Comparison of ENCODE assay signal across 24 cellular contexts in the genomic region with DNA sequence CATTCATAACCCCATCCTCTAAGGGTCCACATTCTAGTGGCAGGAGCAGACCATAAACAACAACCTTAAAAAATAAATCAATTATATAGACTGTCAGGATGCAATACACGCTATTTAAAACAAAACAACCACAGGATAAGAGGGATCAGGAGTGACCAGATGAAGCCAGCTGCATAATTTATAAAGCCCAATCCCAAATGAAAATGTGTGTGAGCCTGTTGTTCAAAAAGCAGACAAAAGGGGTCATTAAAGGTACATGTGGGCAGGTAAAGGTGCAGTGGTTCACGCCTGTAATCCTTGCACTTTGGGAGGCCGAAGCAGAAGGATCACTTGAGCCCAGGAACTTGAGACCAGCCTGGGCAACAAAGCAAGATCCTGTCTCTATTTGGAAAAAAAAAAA. TPM values are rescaled to one million over a fixed set of nuclear protein-coding genes. Genes with fewer than 3 reads are reported as not detected.
DNase-seq lines count a peak whose midpoint lies in the region; ATAC-seq, FAIRE-seq and TF ChIP-seq lines count a peak whose summit lies in the region.
"Had no signal": no experiment of that assay in that cellular context is flagged by ENCODE, and none has a peak within 500 bp of the region (broad histone marks: within the 10 kb centered on the region; RNA-seq: fewer than 3 reads in every experiment).

No MANE protein-coding gene starts in this region.

- no peak overlapping the region for H3K56ac ChIP-seq in H1 (replicated peaks; ENCODE audit: insufficient read length, low read depth, low read length)

- no peaks in the 10 kb centered on the region; the same call in 1 of the 2 replicates for H3K79me1 ChIP-seq in H1 (ENCODE audit: low read depth, low read length)

- TF ChIP-seq CTCF in CD4-positive, alpha-beta T cell (IDR thresholded peaks at IDR 0.05) = peak; percentile 16
- 0 out of 2 replicates have a peak, but pooled peaks have one; percentile 9 for TF ChIP-seq CTCF in GM12875 (IDR thresholded peaks at IDR 0.05; ENCODE audit: borderline replicate concordance, insufficient read depth, low read depth, low read length)
- peak; percentile 13; the same call in 1 of the 2 replicates for TF ChIP-seq CTCF in OCI-LY1 (IDR thresholded peaks at IDR 0.05; ENCODE audit: low read length)
- TF ChIP-seq CTCF in H1 (IDR thresholded peaks at IDR 0.05; ENCODE audit: control extremely low read depth in 1 of 3, insufficient read depth in 1 of 3, low read depth in 1 of 3, low read length in 3 of 3) = peak in 1 of 3 experiments; percentile 3; a peak in 1 of 4 replicates
- TF ChIP-seq CTCF in neural progenitor cell (IDR thresholded peaks at IDR 0.05) = no peak

- no peaks in the 10 kb centered on the region for H3K27me3 ChIP-seq in CD4-positive, alpha-beta T cell (ENCODE audit: control insufficient read depth, insufficient read depth, low read length)
- H3K27me3 ChIP-seq in OCI-LY1 (ENCODE audit: insufficient read depth, low read length) (no peaks in the 10 kb centered on the region), H1 (replicated peaks in 1 of 4; ENCODE audit: control insufficient read depth in 3 of 4, extremely low read depth in 1 of 4, insufficient read depth in 3 of 4, low read length in 3 of 4) (no peaks in the 10 kb centered on the region; a peak in 1 of 7 replicates), neural progenitor cell (no peaks in the 10 kb centered on the region)
- H3K27me3 ChIP-seq: BLaER1 treated with 17β-estradiol and CSF1 and Interleukin-3, amounts not matched to agents 10 nM and 100 nM had no signal

- H3K27ac ChIP-seq in CD4-positive, alpha-beta T cell (ENCODE audit: low read depth, low read length) = no peak overlapping the region
- H3K27ac ChIP-seq in OCI-LY1 (ENCODE audit: low read depth, low read length, poor library complexity, severe bottlenecking) = no peak overlapping the region
- H3K27ac ChIP-seq in H1 (ENCODE audit: low read depth, low read length) = no peak overlapping the region
- H3K27ac ChIP-seq in neural progenitor cell = no peak overlapping the region
- H3K27ac ChIP-seq: BLaER1 treated with 17β-estradiol and CSF1 and Interleukin-3, amounts not matched to agents 10 nM and 100 nM; RWPE1 had no signal

- no peaks in the 10 kb centered on the region for H3K9me3 Mint-ChIP-seq in CD4-positive, alpha-beta T cell
- H3K9me3 Mint-ChIP-seq in neural progenitor cell = peaks cover 4% of the 10 kb centered on the region
- H3K9me3 Mint-ChIP-seq: CD4-positive, alpha-beta memory T cell; T-cell had no signal

- no peaks in the 10 kb centered on the region for H3K9me3 ChIP-seq in CD4-positive, alpha-beta T cell (ENCODE audit: control insufficient read depth, low read length)
- H3K9me3 ChIP-seq in OCI-LY1 (ENCODE audit: low read length) = no peaks in the 10 kb centered on the region
- no peaks in the 10 kb centered on the region for H3K9me3 ChIP-seq in H1 (ENCODE audit: insufficient read depth in 2 of 2, low read depth in 1 of 2, low read length in 1 of 2)
- H3K9me3 ChIP-seq in neural progenitor cell (ENCODE audit: low read depth) = no peaks in the 10 kb centered on the region
- H3K9me3 ChIP-seq: BLaER1 treated with 17β-estradiol and CSF1 and Interleukin-3, amounts not matched to agents 10 nM and 100 nM had no signal

- no peaks in the 10 kb centered on the region for H3K36me3 Mint-ChIP-seq in CD4-positive, alpha-beta T cell (ENCODE audit: low read depth)
- no peaks in the 10 kb centered on the region for H3K36me3 Mint-ChIP-seq in neural progenitor cell
- H3K36me3 Mint-ChIP-seq: CD4-positive, alpha-beta memory T cell; T-cell had no signal

- no peak overlapping the region for H4K5ac ChIP-seq in H1 (ENCODE audit: insufficient read length, low read depth, low read length)

- H3K23ac ChIP-seq in H1 (ENCODE audit: insufficient read length) = no peak overlapping the region

- 89% methylated on average over 3 of the region's 3 CpGs; no CpG with 5 or more reads in 1 of the 2 experiments for WGBS in H1 (ENCODE audit: extremely low coverage in 1 of 2, insufficient coverage in 1 of 2, insufficient read length in 1 of 2, insufficient replicate concordance in 2 of 2, low coverage in 1 of 2, low lambda C conversion rate in 2 of 2, missing lambda C conversion rate in 1 of 2), 2 experiments

- no peaks in the 10 kb centered on the region for H3K9me2 ChIP-seq in OCI-LY1 (ENCODE audit: low read depth, low read length)

- no peak overlapping the region for H4K91ac ChIP-seq in H1 (replicated peaks; ENCODE audit: insufficient read length, low read length)

- H3K9ac ChIP-seq in OCI-LY1 (ENCODE audit: low read length) = no peak overlapping the region
- H3K9ac ChIP-seq in H1 (replicated peaks in 1 of 4; ENCODE audit: extremely low read depth in 1 of 4, low read depth in 3 of 4, low read length in 3 of 4) = no peak overlapping the region
- H3K9ac ChIP-seq in neural progenitor cell = no peak overlapping the region
- H3K9ac ChIP-seq: BLaER1 treated with 17β-estradiol and CSF1 and Interleukin-3, amounts not matched to agents 10 nM and 100 nM had no signal

- TF ChIP-seq EP300 in H1 (IDR thresholded peaks at IDR 0.05; ENCODE audit: borderline replicate concordance in 1 of 2, low read depth in 2 of 2, low read length in 2 of 2) = no peak

- POLR2A ChIA-PET in CD4-positive, alpha-beta T cell (lab: Charles Lee) = no interaction called here
- POLR2A ChIA-PET in H1 (lab: Charles Lee; ENCODE audit: partially characterized antibody) = no interaction called here

- H3K14ac ChIP-seq in H1 (ENCODE audit: insufficient read length) = no peak overlapping the region

- no peak overlapping the region for H2BK15ac ChIP-seq in H1 (ENCODE audit: low read length)

- DNase-seq in CD4-positive, alpha-beta T cell = no peak
- DNase-seq in H1 (ENCODE audit: low read depth in 1 of 2, low spot score in 2 of 2) = no peak
- DNase-seq in neural progenitor cell (ENCODE audit: low spot score) = no peak
- no peak for DNase-seq in NCI-H1092 treated with DMSO at 0.1 percent for 48 hours (lab: John Stamatoyannopoulos, UW)
- DNase-seq in Ammon's horn (ENCODE audit: low spot score) = no peak
- DNase-seq in GM19239 (ENCODE audit: insufficient read length, low spot score) = no peak
- DNase-seq: CD4-positive, alpha-beta memory T cell; COR-L47; H7; NCI-H1092; NCI-H1436; NCI-H187; NCI-H2171 treated with DMSO at 0.1 percent for 48 hours; NCI-H345; NCI-H510A treated with DMSO at 0.1 percent for 48 hours; NK-92 treated with Interleukin-12 subunit alpha and Interleukin-12 subunit beta, amount 100 ng/mL, for 24 hours; SHP77; T-cell had no signal

- no peak overlapping the region for H3K4me3 Mint-ChIP-seq in CD4-positive, alpha-beta T cell
- no peak overlapping the region for H3K4me3 Mint-ChIP-seq in neural progenitor cell
- H3K4me3 Mint-ChIP-seq: T-cell had no signal

- H3K4me1 ChIP-seq in OCI-LY1 (ENCODE audit: insufficient read depth, low read length, severe bottlenecking) (no peaks in the 10 kb centered on the region), H1 (replicated peaks in 1 of 4; ENCODE audit: control insufficient read depth in 3 of 4, insufficient read depth in 4 of 4, low read length in 3 of 4) (peaks cover 0 to 10% (median 6%) of the 10 kb centered on the region in 4 experiments; a peak in 5 of 7 replicates), neural progenitor cell (peaks cover 7% of the 10 kb centered on the region)

- H3K4me1 Mint-ChIP-seq in CD4-positive, alpha-beta T cell (ENCODE audit: low read depth) = no peaks in the 10 kb centered on the region
- peaks cover 23% of the 10 kb centered on the region for H3K4me1 Mint-ChIP-seq in neural progenitor cell

- no peak overlapping the region for H2AK5ac ChIP-seq in H1 (ENCODE audit: low read depth, low read length)

- peak overlapping the region; percentile 29; the same call in 1 of the 2 replicates for H2BK12ac ChIP-seq in H1 (ENCODE audit: low read depth, low read length)

- H3K79me2 ChIP-seq in OCI-LY1 (ENCODE audit: insufficient read depth, low read length) (no peaks in the 10 kb centered on the region), H1 (ENCODE audit: control insufficient read depth in 1 of 2, insufficient read depth in 2 of 2, low read length in 2 of 2) (no peaks in the 10 kb centered on the region), neural progenitor cell (ENCODE audit: low read depth) (no peaks in the 10 kb centered on the region)

- H3K36me3 ChIP-seq in OCI-LY1 (ENCODE audit: insufficient read depth, low read length) (no peaks in the 10 kb centered on the region), H1 (ENCODE audit: control insufficient read depth in 2 of 4, insufficient read depth in 4 of 4, low read length in 3 of 4) (no peaks in the 10 kb centered on the region), neural progenitor cell (no peaks in the 10 kb centered on the region)
- H3K36me3 ChIP-seq: BLaER1 treated with 17β-estradiol and CSF1 and Interleukin-3, amounts not matched to agents 10 nM and 100 nM had no signal

- H2BK5ac ChIP-seq in H1 (ENCODE audit: low read depth, low read length) = no peak overlapping the region

- no peak overlapping the region for H3K4me2 ChIP-seq in OCI-LY1 (ENCODE audit: low read length)
- H3K4me2 ChIP-seq in H1 (ENCODE audit: insufficient read depth in 1 of 2, low read depth in 2 of 2, low read length in 2 of 2) = no peak overlapping the region
- no peak overlapping the region for H3K4me2 ChIP-seq in neural progenitor cell
- H3K4me2 ChIP-seq: BLaER1 treated with 17β-estradiol and CSF1 and Interleukin-3, amounts not matched to agents 10 nM and 100 nM had no signal

- H3K4ac ChIP-seq in H1 (replicated peaks; ENCODE audit: insufficient read length, low read depth, low read length) = no peak overlapping the region

- H3F3A ChIP-seq in OCI-LY1 (ENCODE audit: insufficient read depth, low read length) (no peaks in the 10 kb centered on the region), neural progenitor cell (ENCODE audit: low read depth) (peaks cover 5% of the 10 kb centered on the region)

- peak in 1 of 2 experiments; percentile 32; a peak in 2 of 4 replicates for TF ChIP-seq RAD21 in H1 (IDR thresholded peaks at IDR 0.05 in 1 of 2, conservative IDR thresholded peaks at IDR 0.05 in 1 of 2; ENCODE audit: low read depth in 2 of 2, low read length in 2 of 2)

- H2BK120ac ChIP-seq in H1 (replicated peaks; ENCODE audit: low read depth, low read length) = no peak overlapping the region

- no peak for FAIRE-seq in H1 (lab: Jason Lieb, UNC)
- FAIRE-seq in GM19239 (lab: Jason Lieb, UNC) = no peak
- FAIRE-seq: HTR-8/SVneo had no signal

- intact Hi-C loops in CD4-positive, alpha-beta T cell (cut with DNase I, micrococcal nuclease) = no loop called here

- H3K4me3 ChIP-seq in GM12875 (ENCODE audit: low read depth, low read length) (no peak overlapping the region), OCI-LY1 (ENCODE audit: low read depth, low read length, poor library complexity, severe bottlenecking) (no peak overlapping the region), H1 (ENCODE audit: extremely low read depth in 1 of 4, insufficient read depth in 2 of 4, low read depth in 3 of 4, low read length in 4 of 4) (no peak overlapping the region), neural progenitor cell (no peak overlapping the region)
- H3K4me3 ChIP-seq: BLaER1 treated with 17β-estradiol and CSF1 and Interleukin-3, amounts not matched to agents 10 nM and 100 nM had no signal

- CTCF ChIA-PET in CD4-positive, alpha-beta T cell (lab: Charles Lee) = no interaction called here
- CTCF ChIA-PET in H1 (lab: Charles Lee; ENCODE audit: partially characterized antibody) = interaction anchor here (1.1 to 2.3 kb wide), 4 partner anchors 14 to 162 kb away, joined by 3 to 6 read pairs (median 5); no protein-coding TSS in a partner anchor

- no peaks in the 10 kb centered on the region for H3K27me3 Mint-ChIP-seq in CD4-positive, alpha-beta T cell
- peaks cover 18% of the 10 kb centered on the region for H3K27me3 Mint-ChIP-seq in neural progenitor cell (ENCODE audit: insufficient read depth, low read depth)
- H3K27me3 Mint-ChIP-seq: CD4-positive, alpha-beta memory T cell; T-cell had no signal

- no peak overlapping the region for H3K18ac ChIP-seq in H1 (ENCODE audit: extremely low read depth, low read length)

- H2AFZ ChIP-seq in OCI-LY1 (ENCODE audit: low read length) = no peak overlapping the region
- H2AFZ ChIP-seq in H1 (ENCODE audit: low read length) = no peak overlapping the region
- H2AFZ ChIP-seq in neural progenitor cell (replicated peaks) = no peak overlapping the region

- H3K27ac Mint-ChIP-seq in CD4-positive, alpha-beta T cell = no peak overlapping the region
- H3K27ac Mint-ChIP-seq in neural progenitor cell = no peak overlapping the region
- H3K27ac Mint-ChIP-seq: CD4-positive, alpha-beta memory T cell; T-cell had no signal

- peaks cover 4% of the 10 kb centered on the region for H3K23me2 ChIP-seq in H1 (ENCODE audit: low read depth, low read length)

- H2BK20ac ChIP-seq in H1 (ENCODE audit: low read length) = no peak overlapping the region

- ATAC-seq in CD4-positive, alpha-beta T cell (ENCODE audit: poor library complexity) = no peak
- ATAC-seq: Panc1, T-cell had no signal

- no peak overlapping the region for H4K8ac ChIP-seq in H1 (ENCODE audit: extremely low read depth, insufficient read depth, low read length)

- H4K20me1 ChIP-seq in OCI-LY1 (ENCODE audit: insufficient read depth, low read length) = no peaks in the 10 kb centered on the region
- H4K20me1 ChIP-seq in H1 (replicated peaks in 1 of 2; ENCODE audit: control insufficient read depth in 1 of 2, insufficient read depth in 2 of 2, low read length in 2 of 2) = peaks cover 0 to 3% of the 10 kb centered on the region in 2 experiments
- no peaks in the 10 kb centered on the region for H4K20me1 ChIP-seq in neural progenitor cell (ENCODE audit: low read depth)
- H4K20me1 ChIP-seq: BLaER1 treated with 17β-estradiol and CSF1 and Interleukin-3, amounts not matched to agents 10 nM and 100 nM had no signal

- no peak for TF ChIP-seq POLR2A in H1 (IDR thresholded peaks at IDR 0.05; ENCODE audit: control extremely low read depth in 1 of 2, low read depth in 2 of 2, low read length in 2 of 2)

RNA-seq across cellular contexts. Expression of a gene that starts 10.4 kb away (rescaled TPM):
- total RNA-seq in CD4-positive, alpha-beta T cell = 10 to 100 TPM; 70.5 to 73.5 TPM
- 12.8 and 14.0 TPM in 2 replicates for total RNA-seq in H1 (2021; fragmentation: NEBNext Ultra II Directional; extraction: Animal tissue kit (Norgen Biotek cat#: 25700))
- polyA plus RNA-seq in H1 (2011; rRNA removed) = 13.2 and 16.3 TPM in 2 replicates
- 10.4 TPM for polyA plus RNA-seq in H1 (2011; cell fraction: cytosol; rRNA removed)
- 16.7 TPM for polyA plus RNA-seq in H1 (2011; cell fraction: nucleus; rRNA removed)
- 9.3 to 13.5 TPM (median 11.9 TPM) in 4 replicates for polyA plus RNA-seq in H1 (2012, experiment 1 of 2)
- polyA plus RNA-seq in H1 (2012, experiment 2 of 2) = 13.0 TPM
- polyA plus RNA-seq in H1 (2013, experiment 1 of 2) = 9.4 TPM
- 9.6 TPM for polyA plus RNA-seq in H1 (2013, experiment 2 of 2)
- polyA minus RNA-seq in H1 (2011; rRNA and poly(A)+ RNA removed) = 9.7 and 11.7 TPM in 2 replicates
- 8.3 TPM for polyA minus RNA-seq in H1 (2011; cell fraction: cytosol; rRNA and poly(A)+ RNA removed)
- 9.7 TPM for polyA minus RNA-seq in H1 (2011; cell fraction: nucleus; rRNA and poly(A)+ RNA removed)
- total RNA-seq in neural progenitor cell (ENCODE audit: low replicate concordance) = 6.5 and 8.6 TPM in 2 replicates
